ENCODE assay signal across 37 cellular contexts in the genomic region with DNA sequence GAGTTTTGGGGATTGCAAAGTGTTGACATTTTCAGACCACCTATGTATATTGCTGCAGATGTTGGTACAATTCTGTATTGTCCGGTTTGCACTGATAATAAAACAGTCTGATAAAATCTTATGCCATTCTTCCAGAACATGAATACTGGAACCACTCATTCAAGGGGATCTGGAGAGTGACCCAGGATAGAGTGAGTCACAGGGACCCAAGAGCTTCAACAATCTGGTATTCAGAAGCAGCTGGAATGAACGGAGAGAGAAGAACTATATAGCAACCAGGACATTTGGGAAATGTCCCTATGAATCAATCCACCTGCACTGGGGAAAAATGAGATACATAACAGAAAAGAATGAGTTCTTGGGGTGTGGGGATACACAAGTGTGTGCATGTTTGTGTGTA.
"Had no signal": no experiment of that assay in that cellular context is flagged by ENCODE, and none has a peak within 500 bp of the region (broad histone marks: within the 10 kb centered on the region; RNA-seq: fewer than 3 reads in every experiment).

No MANE protein-coding gene starts in this region.

- H3K36me3 ChIP-seq: adrenal gland, cardiac muscle cell, esophagus muscularis mucosa, gastrocnemius medialis, heart left ventricle, WERI-Rb-1 had no signal

- DNase-seq: activated B cell treated with CpG ODN at 0.5 μM for 24 hours; activated CD4-positive, alpha-beta T cell treated with anti-CD3 and anti-CD28 coated beads for 48 hours; activated CD4-positive, alpha-beta T cell treated with anti-CD3 and anti-CD28 coated beads, Interleukin-2, amount 50 U/mL, for 1 hour; activated CD4-positive, alpha-beta T cell treated with anti-CD3 and anti-CD28 coated beads, Interleukin-2, amount 50 U/mL, for 48 hours; activated CD8-positive, alpha-beta memory T cell treated with anti-CD3 and anti-CD28 coated beads for 24 hours; activated CD8-positive, alpha-beta T cell treated with anti-CD3 and anti-CD28 coated beads for 36 hours; activated effector memory CD4-positive, alpha-beta T cell treated with anti-CD3 and anti-CD28 coated beads, Interleukin-2, amount 50 U/mL, for 16 hours; activated naive CD4-positive, alpha-beta T cell treated with anti-CD3 and anti-CD28 coated beads for 36 hours; activated naive CD8-positive, alpha-beta T cell treated with anti-CD3 and anti-CD28 coated beads for 36 hours; activated naive CD8-positive, alpha-beta T cell treated with anti-CD3 and anti-CD28 coated beads, Interleukin-2, amount 50 U/mL, for 24 hours; activated T-cell treated with anti-CD3 and anti-CD28 coated beads, Interleukin-2, amount 50 U/mL, for 4 hours; adrenal gland; amygdala; aorta; body of pancreas; central memory CD4-positive, alpha-beta T cell; cerebellar nuclear complex; dorsolateral prefrontal cortex; effector memory CD4-positive, alpha-beta T cell; endodermal cell; erythroblast; foreskin fibroblast; gastrocnemius medialis; glutamatergic neuron; heart left ventricle; T-helper 1 cell; T-helper 17 cell; T1000; WERI-Rb-1 had no signal

- H3K27me3 ChIP-seq: adrenal gland, body of pancreas, cardiac muscle cell, esophagus muscularis mucosa, gastrocnemius medialis, heart left ventricle had no signal

- H3K27ac Mint-ChIP-seq: activated B cell treated with CpG ODN at 0.5 μM for 24 hours; activated CD8-positive, alpha-beta T cell treated with anti-CD3 and anti-CD28 coated beads for 36 hours; activated naive CD4-positive, alpha-beta T cell treated with anti-CD3 and anti-CD28 coated beads for 36 hours; activated naive CD4-positive, alpha-beta T cell treated with anti-CD3 and anti-CD28 coated beads, Interleukin-2, amount 50 U/mL, for 24 hours; activated naive CD8-positive, alpha-beta T cell treated with anti-CD3 and anti-CD28 coated beads for 36 hours; activated naive CD8-positive, alpha-beta T cell treated with anti-CD3 and anti-CD28 coated beads, Interleukin-2, amount 50 U/mL, for 24 hours; activated T-helper 17 cell treated with anti-CD3 and anti-CD28 coated beads, Interleukin-2, amount 50 U/mL, for 72 hours; dendritic cell treated with granulocyte-macrophage colony-stimulating factor and Interleukin-4, amounts not matched to agents 40 ng/mL and 50 ng/mL, for 4 days; endodermal cell; T-helper 17 cell; T-helper 2 cell treated with Interferon-gamma antibody and Interleukin-4, amounts not matched to agents 5 μg/mL and 100 μg/mL, for 36 hours had no signal

- H3K9me3 Mint-ChIP-seq: activated B cell treated with CpG ODN at 0.5 μM for 24 hours; activated CD8-positive, alpha-beta T cell treated with anti-CD3 and anti-CD28 coated beads for 36 hours; activated naive CD4-positive, alpha-beta T cell treated with anti-CD3 and anti-CD28 coated beads for 36 hours; activated naive CD4-positive, alpha-beta T cell treated with anti-CD3 and anti-CD28 coated beads, Interleukin-2, amount 50 U/mL, for 24 hours; activated naive CD8-positive, alpha-beta T cell treated with anti-CD3 and anti-CD28 coated beads for 36 hours; activated naive CD8-positive, alpha-beta T cell treated with anti-CD3 and anti-CD28 coated beads, Interleukin-2, amount 50 U/mL, for 24 hours; activated T-cell treated with anti-CD3 and anti-CD28 coated beads, Interleukin-2, amount 50 U/mL, for 4 hours; activated T-helper 17 cell treated with anti-CD3 and anti-CD28 coated beads, Interleukin-2, amount 50 U/mL, for 72 hours; dendritic cell treated with granulocyte-macrophage colony-stimulating factor and Interleukin-4, amounts not matched to agents 40 ng/mL and 50 ng/mL, for 4 days; endodermal cell; T-helper 2 cell treated with Interferon-gamma antibody and Interleukin-4, amounts not matched to agents 5 μg/mL and 100 μg/mL, for 36 hours had no signal

- H3K27ac ChIP-seq: adrenal gland, body of pancreas, cardiac muscle cell, coronary artery, dorsolateral prefrontal cortex, esophagus muscularis mucosa, gastrocnemius medialis, heart left ventricle, WERI-Rb-1 had no signal

- H3K4me1 Mint-ChIP-seq: activated B cell treated with CpG ODN at 0.5 μM for 24 hours; activated naive CD4-positive, alpha-beta T cell treated with anti-CD3 and anti-CD28 coated beads, Interleukin-2, amount 50 U/mL, for 24 hours; activated naive CD8-positive, alpha-beta T cell treated with anti-CD3 and anti-CD28 coated beads for 36 hours; activated naive CD8-positive, alpha-beta T cell treated with anti-CD3 and anti-CD28 coated beads, Interleukin-2, amount 50 U/mL, for 24 hours; activated T-helper 17 cell treated with anti-CD3 and anti-CD28 coated beads, Interleukin-2, amount 50 U/mL, for 72 hours; T-helper 17 cell had no signal

- H3K9me3 ChIP-seq: adrenal gland, body of pancreas, esophagus muscularis mucosa, gastrocnemius medialis had no signal

- H3K4me3 ChIP-seq: adrenal gland, body of pancreas, cardiac muscle cell, coronary artery, dorsolateral prefrontal cortex, esophagus muscularis mucosa, gastrocnemius medialis, heart left ventricle had no signal

- H3K4me3 Mint-ChIP-seq: activated B cell treated with CpG ODN at 0.5 μM for 24 hours; activated CD8-positive, alpha-beta T cell treated with anti-CD3 and anti-CD28 coated beads for 36 hours; activated naive CD4-positive, alpha-beta T cell treated with anti-CD3 and anti-CD28 coated beads for 36 hours; activated naive CD4-positive, alpha-beta T cell treated with anti-CD3 and anti-CD28 coated beads, Interleukin-2, amount 50 U/mL, for 24 hours; activated naive CD8-positive, alpha-beta T cell treated with anti-CD3 and anti-CD28 coated beads for 36 hours; activated naive CD8-positive, alpha-beta T cell treated with anti-CD3 and anti-CD28 coated beads, Interleukin-2, amount 50 U/mL, for 24 hours; activated T-cell treated with anti-CD3 and anti-CD28 coated beads, Interleukin-2, amount 50 U/mL, for 4 hours; activated T-helper 17 cell treated with anti-CD3 and anti-CD28 coated beads, Interleukin-2, amount 50 U/mL, for 72 hours; dendritic cell treated with granulocyte-macrophage colony-stimulating factor and Interleukin-4, amounts not matched to agents 40 ng/mL and 50 ng/mL, for 4 days; endodermal cell; T-helper 17 cell; T-helper 2 cell treated with Interferon-gamma antibody and Interleukin-4, amounts not matched to agents 5 μg/mL and 100 μg/mL, for 36 hours had no signal

- H3K36me3 Mint-ChIP-seq: activated naive CD4-positive, alpha-beta T cell treated with anti-CD3 and anti-CD28 coated beads, Interleukin-2, amount 50 U/mL, for 24 hours; activated naive CD8-positive, alpha-beta T cell treated with anti-CD3 and anti-CD28 coated beads for 36 hours had no signal

- ATAC-seq: activated CD4-positive, CD25-positive, alpha-beta regulatory T cell treated with anti-CD3 and anti-CD28 coated beads, Interleukin-2, amount 50 U/mL, for 24 hours; activated CD8-positive, alpha-beta T cell treated with anti-CD3 and anti-CD28 coated beads for 36 hours; activated naive CD8-positive, alpha-beta T cell treated with anti-CD3 and anti-CD28 coated beads, Interleukin-2, amount 50 U/mL, for 24 hours; activated T-cell treated with anti-CD3 and anti-CD28 coated beads, Interleukin-2, amount 50 U/mL, for 4 hours; activated T-helper 17 cell treated with anti-CD3 and anti-CD28 coated beads, Interleukin-2, amount 50 U/mL, for 72 hours; body of pancreas; gastrocnemius medialis; heart left ventricle; T-helper 17 cell had no signal

- H3K4me1 ChIP-seq: adrenal gland, body of pancreas, heart left ventricle had no signal
